In genomic region chr1:41588334-41588875, GRCh38 we compare ENCODE assay signal across 15 cellular contexts.
DNase-seq lines count a peak whose midpoint lies in the region; TF ChIP-seq lines count a peak whose summit lies in the region.
"Had no signal": no experiment of that assay in that cellular context is flagged by ENCODE, and none has a peak within 500 bp of the region (broad histone marks: within the 10 kb centered on the region; RNA-seq: fewer than 3 reads in every experiment).

No MANE protein-coding gene starts in this region.

- H2AK5ac ChIP-seq in neuronal stem cell (ENCODE audit: low read depth, low read length), result no peak overlapping the region

- CTCF ChIA-PET in activated naive CD4-positive, alpha-beta T cell treated with anti-CD3 and anti-CD28 coated beads for 36 hours (lab: Charles Lee), result interaction anchor here (1.4 kb wide), 1 partner anchor 14 kb away, joined by 3 read pairs; no protein-coding TSS in a partner anchor

- no peak overlapping the region for H2BK12ac ChIP-seq in neuronal stem cell (ENCODE audit: low read length)

- no peak overlapping the region for H3K14ac ChIP-seq in neuronal stem cell (ENCODE audit: low read length)

- no peak overlapping the region for H3K4me3 Mint-ChIP-seq in activated naive CD4-positive, alpha-beta T cell treated with anti-CD3 and anti-CD28 coated beads for 36 hours
- H3K4me3 Mint-ChIP-seq in endodermal cell, result no peak overlapping the region
- H3K4me3 Mint-ChIP-seq: CD14-positive monocyte; CD8-positive, alpha-beta T cell; HFFc6 had no signal

- H3K9ac ChIP-seq in endodermal cell (ENCODE audit: extremely low read depth, low read length, poor library complexity, severe bottlenecking) (no peak overlapping the region), neuronal stem cell (ENCODE audit: low read depth, low read length, poor library complexity) (no peak overlapping the region)

- TF ChIP-seq POLR2A in vagina (IDR thresholded peaks at IDR 0.05), result no peak

- H3K4me3 ChIP-seq in endodermal cell (ENCODE audit: low read length) (no peak overlapping the region), neuronal stem cell (ENCODE audit: low read length in 2 of 2) (no peak overlapping the region), vagina (no peak overlapping the region)
- H3K4me3 ChIP-seq: A549 had no signal

- H3K27ac ChIP-seq in endodermal cell (ENCODE audit: low read depth, low read length) (no peak overlapping the region), neuronal stem cell (replicated peaks; ENCODE audit: low read length) (no peak overlapping the region), vagina (no peak overlapping the region)
- H3K27ac ChIP-seq: A549 had no signal

- H3K4me2 ChIP-seq in neuronal stem cell (ENCODE audit: insufficient read depth, low read length, poor library complexity, severe bottlenecking), result no peak overlapping the region
- H3K4me2 ChIP-seq: A549 had no signal

- H3K9me3 Mint-ChIP-seq in activated naive CD4-positive, alpha-beta T cell treated with anti-CD3 and anti-CD28 coated beads for 36 hours, result no peaks in the 10 kb centered on the region
- no peaks in the 10 kb centered on the region for H3K9me3 Mint-ChIP-seq in endodermal cell
- H3K9me3 Mint-ChIP-seq: CD8-positive, alpha-beta T cell; HFFc6 had no signal

- no peaks in the 10 kb centered on the region for H3K36me3 ChIP-seq in endodermal cell (ENCODE audit: control insufficient read depth, insufficient read depth, low read length)
- no peaks in the 10 kb centered on the region for H3K36me3 ChIP-seq in neuronal stem cell (replicated peaks in 1 of 2; ENCODE audit: control insufficient read depth in 2 of 2, insufficient read depth in 2 of 2, low read length in 2 of 2)
- no peaks in the 10 kb centered on the region for H3K36me3 ChIP-seq in vagina

- no peaks in the 10 kb centered on the region for H3K4me1 ChIP-seq in endodermal cell (ENCODE audit: control insufficient read depth, insufficient read depth, low read length)
- H3K4me1 ChIP-seq in neuronal stem cell (ENCODE audit: control insufficient read depth in 2 of 2, insufficient read depth in 1 of 2, low read depth in 1 of 2, low read length in 2 of 2), result no peaks in the 10 kb centered on the region
- no peaks in the 10 kb centered on the region for H3K4me1 ChIP-seq in vagina
- H3K4me1 ChIP-seq: A549 had no signal

- peaks cover 58% of the 10 kb centered on the region for H3K36me3 Mint-ChIP-seq in activated naive CD4-positive, alpha-beta T cell treated with anti-CD3 and anti-CD28 coated beads for 36 hours (ENCODE audit: low read depth)
- H3K36me3 Mint-ChIP-seq in endodermal cell (ENCODE audit: low read depth), result no peaks in the 10 kb centered on the region
- H3K36me3 Mint-ChIP-seq: CD8-positive, alpha-beta T cell had no signal

- H2AFZ ChIP-seq in neuronal stem cell (ENCODE audit: low read length), result no peak overlapping the region

- peak overlapping the region; percentile 23 for H3K18ac ChIP-seq in neuronal stem cell (ENCODE audit: low read length)

- intact Hi-C loops in activated naive CD4-positive, alpha-beta T cell treated with anti-CD3 and anti-CD28 coated beads for 36 hours (cut with micrococcal nuclease), result no loop called here
- intact Hi-C loops in vagina (cut with DNase I), result no loop called here

- WGBS in endodermal cell (ENCODE audit: insufficient coverage in 1 of 2, insufficient read length in 1 of 2), 2 experiments, result 96% methylated on average over 4 to 5 of the region's 5 CpGs
- no CpG with 5 or more reads among the region's 5 CpGs for WGBS in neuronal stem cell (ENCODE audit: extremely low coverage in 2 of 2, insufficient read length in 2 of 2, insufficient replicate concordance in 1 of 2), 2 donors

- H3K9me3 ChIP-seq in endodermal cell (ENCODE audit: control insufficient read depth, low read length), result no peaks in the 10 kb centered on the region
- no peaks in the 10 kb centered on the region for H3K9me3 ChIP-seq in neuronal stem cell (replicated peaks in 1 of 2; ENCODE audit: control insufficient read depth in 2 of 2, insufficient read depth in 1 of 2, low read depth in 1 of 2, low read length in 2 of 2)
- H3K9me3 ChIP-seq in vagina, result no peaks in the 10 kb centered on the region
- H3K9me3 ChIP-seq: A549 had no signal

- in situ Hi-C loops in KBM-7 (cut with MboI; ENCODE audit: low pct_unique_long_range_greater_than_20kb, low sequenced_read_pairs), result no loop called here

- H2BK5ac ChIP-seq in neuronal stem cell (ENCODE audit: low read length), result no peak overlapping the region

- H3K27me3 ChIP-seq in endodermal cell (ENCODE audit: control insufficient read depth, insufficient read depth, low read length, poor library complexity, severe bottlenecking) (no peaks in the 10 kb centered on the region), neuronal stem cell (ENCODE audit: control insufficient read depth in 3 of 3, insufficient read depth in 3 of 3, low read depth in 1 of 3, low read length in 3 of 3) (no peaks in the 10 kb centered on the region), vagina (no peaks in the 10 kb centered on the region)

- H3K27ac Mint-ChIP-seq in activated naive CD4-positive, alpha-beta T cell treated with anti-CD3 and anti-CD28 coated beads for 36 hours, result no peak overlapping the region
- H3K27ac Mint-ChIP-seq in endodermal cell, result no peak overlapping the region
- H3K27ac Mint-ChIP-seq: CD8-positive, alpha-beta T cell; HFFc6 had no signal

- H2BK15ac ChIP-seq in neuronal stem cell (ENCODE audit: low read length), result no peak overlapping the region

- no peaks in the 10 kb centered on the region for H3K4me1 Mint-ChIP-seq in activated naive CD4-positive, alpha-beta T cell treated with anti-CD3 and anti-CD28 coated beads for 36 hours (ENCODE audit: low read depth)
- H3K4me1 Mint-ChIP-seq in endodermal cell, result no peaks in the 10 kb centered on the region
- H3K4me1 Mint-ChIP-seq: CD14-positive monocyte had no signal

- TF ChIP-seq CTCF in endodermal cell (conservative IDR thresholded peaks at IDR 0.05) (no peak), vagina (IDR thresholded peaks at IDR 0.05) (no peak)

- no peak overlapping the region for H4K8ac ChIP-seq in neuronal stem cell (ENCODE audit: low read depth, low read length)

- no peaks in the 10 kb centered on the region for H3K79me1 ChIP-seq in neuronal stem cell (ENCODE audit: low read depth, low read length)

- no peak overlapping the region for H4K91ac ChIP-seq in neuronal stem cell (ENCODE audit: low read depth, low read length, poor library complexity)

- no peaks in the 10 kb centered on the region for H3K27me3 Mint-ChIP-seq in activated naive CD4-positive, alpha-beta T cell treated with anti-CD3 and anti-CD28 coated beads for 36 hours (ENCODE audit: low read depth)
- peaks cover 6% of the 10 kb centered on the region for H3K27me3 Mint-ChIP-seq in endodermal cell (ENCODE audit: insufficient read depth)

- peak; percentile 3 for DNase-seq in activated naive CD4-positive, alpha-beta T cell treated with anti-CD3 and anti-CD28 coated beads for 36 hours
- no peak for DNase-seq in activated naive CD4-positive, alpha-beta T cell treated with Interleukin-2 at 50 U/mL for 16 hours
- DNase-seq in endodermal cell (peak; percentile 20), neuronal stem cell (ENCODE audit: low spot score) (no peak), vagina (ENCODE audit: extremely low spot score in 2 of 2) (peak; percentile 56 to 93), DMS153 treated with DMSO at 0.1 percent for 48 hours (lab: John Stamatoyannopoulos, UW; ENCODE audit: unreplicated experiment) (no peak), KBM-7 (no peak)
- DNase-seq: COR-L47, DMS153, GF-D8, HCEC 1CT, HFFc6 had no signal

- no peak overlapping the region for H2BK120ac ChIP-seq in neuronal stem cell (ENCODE audit: low read depth, low read length)

- no peak overlapping the region for H3K4ac ChIP-seq in neuronal stem cell (ENCODE audit: low read length)

- H3K23ac ChIP-seq in neuronal stem cell (ENCODE audit: low read depth, low read length, poor library complexity), result peak overlapping the region; percentile 21

Comparison
In these comparisons a context has a peak if more than half of its experiments do, and no peak if none do; other contexts are left out.
1. DNase-seq: peak in activated naive CD4-positive, alpha-beta T cell treated with anti-CD3 and anti-CD28 coated beads for 36 hours (single experiment), endodermal cell (single experiment) and vagina (2 of 2); none in activated naive CD4-positive, alpha-beta T cell treated with Interleukin-2 at 50 U/mL for 16 hours (single experiment), neuronal stem cell (single experiment), DMS153 treated with DMSO at 0.1 percent for 48 hours (single experiment) and KBM-7 (single experiment).